Comparison of ENCODE assay signal across 8 cellular contexts in the genomic region with DNA sequence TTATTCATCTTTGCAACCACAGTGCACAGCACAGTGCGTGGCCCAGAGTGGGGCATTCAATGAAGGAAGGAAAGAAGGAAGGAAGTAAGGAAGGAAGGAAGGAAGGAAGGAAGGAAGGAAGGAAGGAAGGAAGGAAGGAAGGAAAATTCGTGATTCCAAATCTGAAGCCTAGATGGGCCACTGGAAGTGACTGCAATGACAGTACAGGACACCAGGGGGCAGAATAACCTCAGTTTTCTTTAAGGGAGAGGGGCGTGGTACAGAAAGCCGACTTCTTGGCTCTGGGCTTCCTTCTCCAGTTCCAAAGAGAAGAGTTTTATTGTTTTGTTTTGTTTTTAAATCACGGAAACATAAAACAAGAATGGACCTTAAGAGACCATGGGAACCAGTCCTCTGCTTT. TPM values are rescaled to one million over a fixed set of nuclear protein-coding genes. Genes with fewer than 3 reads are reported as not detected.
A peak's percentile ranks its signal among the peaks of the same experiment; 100 is the strongest.
DNase-seq lines count a peak whose midpoint lies in the region; ATAC-seq and FAIRE-seq lines count a peak whose summit lies in the region.

No MANE protein-coding gene starts in this region.

- H3K27me3 ChIP-seq in trophoblast cell (ENCODE audit: insufficient read depth, low read length), result no peaks in the 10 kb centered on the region

- no peaks in the 10 kb centered on the region for H3K79me2 ChIP-seq in trophoblast cell (ENCODE audit: control insufficient read depth, insufficient read depth, low read length, poor library complexity)

- no peak overlapping the region for H3K23ac ChIP-seq in trophoblast cell (ENCODE audit: low read length)

- H2AK5ac ChIP-seq in trophoblast cell (ENCODE audit: low read length), result no peak overlapping the region

- DNase-seq in Daoy (ENCODE audit: low read depth), result peak; percentile 29
- peak; percentile 26 for DNase-seq in HT1080 (ENCODE audit: low read depth)
- DNase-seq in RPMI8226, result peak; percentile 61
- DNase-seq in activated effector memory CD4-positive, alpha-beta T cell treated with Interleukin-2 at 50 U/mL for 16 hours, result peak; percentile 20
- peak; percentile 50 to 62 for DNase-seq in frontal cortex (ENCODE audit: low spot score in 2 of 2)
- DNase-seq in trophoblast cell, result peak; percentile 26 to 77
- no peak for DNase-seq in GF-D8 (lab: John Stamatoyannopoulos, UW)

- H3K27ac ChIP-seq in trophoblast cell (ENCODE audit: low read depth, low read length), result no peak overlapping the region

- no peak overlapping the region for H4K8ac ChIP-seq in trophoblast cell (ENCODE audit: low read depth, low read length)

- no peaks in the 10 kb centered on the region for H3K36me3 ChIP-seq in trophoblast cell (ENCODE audit: control insufficient read depth in 1 of 2, insufficient read depth in 2 of 2, low read length in 2 of 2)

- H3K9ac ChIP-seq in trophoblast cell (ENCODE audit: low read length), result no peak overlapping the region

- WGBS in trophoblast cell (ENCODE audit: extremely low coverage, insufficient coverage, insufficient read length), result no CpG with 5 or more reads among the region's 5 CpGs

- ATAC-seq in HG03520 (IDR thresholded peaks at IDR 0.05; ENCODE audit: unreplicated experiment), result no peak

- H3K18ac ChIP-seq in trophoblast cell (ENCODE audit: low read length), result no peak overlapping the region

- H3K9me3 ChIP-seq in trophoblast cell (ENCODE audit: insufficient read depth, low read depth, low read length), result no peaks in the 10 kb centered on the region

- no peak overlapping the region for H2AFZ ChIP-seq in trophoblast cell (ENCODE audit: insufficient read depth, low read length, poor library complexity)

- no peak overlapping the region for H3K4ac ChIP-seq in trophoblast cell (ENCODE audit: low read depth, low read length)

- no peaks in the 10 kb centered on the region for H3K79me1 ChIP-seq in trophoblast cell (ENCODE audit: low read length)

- H2BK120ac ChIP-seq in trophoblast cell (ENCODE audit: insufficient read depth, low read length, poor library complexity), result no peak overlapping the region

- H3K4me1 ChIP-seq in trophoblast cell (ENCODE audit: control insufficient read depth in 1 of 2, insufficient read depth in 2 of 2, low read length in 2 of 2), result peaks cover 2 to 4% of the 10 kb centered on the region in 2 experiments

- no peak overlapping the region for H4K12ac ChIP-seq in trophoblast cell (ENCODE audit: low read depth, low read length)

- no peak overlapping the region for H3K14ac ChIP-seq in trophoblast cell (ENCODE audit: low read length)

- no peak overlapping the region for H3K4me2 ChIP-seq in trophoblast cell (ENCODE audit: low read length)

- no peak overlapping the region for H2BK5ac ChIP-seq in trophoblast cell (ENCODE audit: low read depth, low read length, poor library complexity)

- H4K91ac ChIP-seq in trophoblast cell (ENCODE audit: low read depth, low read length), result no peak overlapping the region

- FAIRE-seq in frontal cortex (lab: Jason Lieb, UNC), result peak; percentile 75

- no peak overlapping the region for H2BK12ac ChIP-seq in trophoblast cell (ENCODE audit: low read length)

- H3K4me3 ChIP-seq in trophoblast cell (ENCODE audit: low read depth, low read length), result no peak overlapping the region

RNA-seq across cellular contexts. Expression of a gene that starts 47.8 kb away (rescaled TPM):
- 0.34 and 1.1 TPM in 2 replicates for total RNA-seq in Daoy (2014; rRNA removed; shearing (Covaris generic))
- total RNA-seq in HT1080 (2014; rRNA removed; shearing (Covaris generic)), result 3.8 and 4.8 TPM in 2 replicates
- polyA plus RNA-seq in HT1080 (2015; cell fraction: cytosol; rRNA removed), result 6.3 TPM in 2 replicates
- 3.5 and 4.5 TPM in 2 replicates for polyA plus RNA-seq in HT1080 (2015; cell fraction: nucleus; rRNA removed)
- 2.4 TPM for total RNA-seq in frontal cortex
- polyA plus RNA-seq in trophoblast cell (2013), result 0.06 and 0.07 TPM in 2 replicates
